Comparison of ENCODE assay signal across 1 cellular context in genomic region chr12:132888852-132889251, GRCh38.
TF ChIP-seq lines count a peak whose summit lies in the region.

No MANE protein-coding gene starts in this region.

TF ChIP-seq in GM12878, 131 proteins besides CTCF, POLR2A, EP300 and RAD21:
- no peak for TF ChIP-seq ATF2 (IDR thresholded peaks at IDR 0.05; ENCODE audit: low read length)
- TF ChIP-seq ASH2L (IDR thresholded peaks at IDR 0.05; ENCODE audit: borderline replicate concordance, low read depth), result no peak
- TF ChIP-seq STAT1 (conservative IDR thresholded peaks at IDR 0.05), result no peak
- TF ChIP-seq STAT3 (IDR thresholded peaks at IDR 0.05; ENCODE audit: low read depth, low read length), result no peak
- TF ChIP-seq MXI1 (IDR thresholded peaks at IDR 0.05; ENCODE audit: low read depth, low read length), result no peak
- TF ChIP-seq YBX1 (IDR thresholded peaks at IDR 0.05), result no peak
- TF ChIP-seq CHD1 (IDR thresholded peaks at IDR 0.05; ENCODE audit: low read depth, low read length), result no peak
TF ChIP-seq in GM12878: peak in this region for 0.
